8 cellular contexts compared by ENCODE assay signal in the genomic region with DNA sequence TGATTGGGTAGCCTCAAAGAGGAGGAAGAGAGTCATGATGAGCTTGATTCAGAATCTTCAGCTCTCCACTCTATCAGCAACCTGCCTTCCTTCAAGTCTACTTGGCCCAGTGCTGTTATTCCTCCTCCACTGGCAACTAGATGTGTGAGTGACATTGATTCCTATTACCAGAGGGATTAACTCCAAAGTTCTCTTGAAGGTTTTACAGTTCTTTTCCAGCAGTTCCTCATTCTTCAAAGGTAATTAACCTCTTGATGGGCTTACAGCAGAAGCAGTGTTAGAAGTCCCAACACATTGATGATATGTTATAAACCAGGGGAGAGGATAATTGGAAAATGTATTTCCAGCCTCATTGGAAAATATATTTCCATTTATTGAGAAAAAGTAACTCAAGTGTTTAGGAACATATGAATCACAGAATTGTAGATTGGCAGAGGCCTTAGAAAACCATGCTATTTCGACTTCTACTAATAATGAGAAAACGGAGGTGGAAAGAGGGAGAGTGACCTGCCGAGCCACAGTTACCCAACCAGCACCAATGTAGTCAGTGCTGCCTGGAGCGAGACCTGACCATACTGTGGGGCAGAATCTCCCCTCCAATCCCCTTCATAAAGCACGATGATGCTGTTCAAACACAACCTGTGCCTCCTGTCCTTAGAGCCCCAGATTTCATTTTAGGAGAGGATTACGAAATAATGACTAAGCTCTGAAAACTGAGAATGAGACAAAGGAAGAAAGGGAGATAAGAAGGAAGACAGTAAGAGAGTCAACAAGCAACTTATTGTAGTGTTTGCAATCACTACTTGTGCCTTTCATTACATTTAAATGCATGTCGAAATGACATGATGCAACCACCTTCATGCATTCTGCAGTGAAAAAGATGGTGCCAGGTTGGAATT.
DNase-seq lines count a peak whose midpoint lies in the region; ATAC-seq and TF ChIP-seq lines count a peak whose summit lies in the region.

No MANE protein-coding gene starts in this region.

- POLR2A ChIA-PET in Caco-2 (lab: Charles Lee) = interaction anchor here (0.7 kb wide), 1 partner anchor 71 kb away, joined by 5 read pairs; no protein-coding TSS in a partner anchor

- no peaks in the 10 kb centered on the region for H3K27me3 Mint-ChIP-seq in Caco-2 (ENCODE audit: insufficient read depth, unreplicated experiment)

- H3K27me3 ChIP-seq in Caco-2 (replicated peaks; ENCODE audit: control insufficient read depth, insufficient read depth, low read length) (no peaks in the 10 kb centered on the region), adipocyte (replicated peaks; ENCODE audit: control insufficient read depth, insufficient read depth, low read length) (no peaks in the 10 kb centered on the region), SJCRH30 (no peaks in the 10 kb centered on the region)

- CTCF ChIA-PET in Caco-2 (lab: Charles Lee) = interaction anchor here (1.8 kb wide), 1 partner anchor 71 kb away, joined by 7 read pairs; the partner anchor contains the start of gene ATXN1

- H3K27ac Mint-ChIP-seq in Caco-2 (ENCODE audit: unreplicated experiment) = peak overlapping the region; percentile 83

- H3K9me3 ChIP-seq in Caco-2 = no peaks in the 10 kb centered on the region
- no peaks in the 10 kb centered on the region for H3K9me3 ChIP-seq in adipocyte (ENCODE audit: control insufficient read depth, low read length)
- no peaks in the 10 kb centered on the region for H3K9me3 ChIP-seq in SJCRH30 (replicated peaks)

- H3K36me3 ChIP-seq in Caco-2 (ENCODE audit: control insufficient read depth, insufficient read depth, low read length) = no peaks in the 10 kb centered on the region
- H3K36me3 ChIP-seq in adipocyte (ENCODE audit: control insufficient read depth, insufficient read depth, low read length, severe bottlenecking) = no peaks in the 10 kb centered on the region
- no peaks in the 10 kb centered on the region for H3K36me3 ChIP-seq in SJCRH30

- peaks cover 26% of the 10 kb centered on the region for H3K4me1 ChIP-seq in Caco-2
- H3K4me1 ChIP-seq in adipocyte (ENCODE audit: control insufficient read depth, insufficient read depth, low read length) = peaks cover 21% of the 10 kb centered on the region
- no peaks in the 10 kb centered on the region for H3K4me1 ChIP-seq in SJCRH30

- no peak overlapping the region for H3K27ac ChIP-seq in SJCRH30

- H3K9ac ChIP-seq in adipocyte (ENCODE audit: low read length) = no peak overlapping the region

- ATAC-seq in GM19438 (IDR thresholded peaks at IDR 0.05; ENCODE audit: low read depth, unreplicated experiment) = peak; percentile 56
- peak; percentile 81 for ATAC-seq in HG03354 (IDR thresholded peaks at IDR 0.05; ENCODE audit: poor library complexity, severe bottlenecking, unreplicated experiment)

- DNase-seq in Caco-2 (peak in 1 of 2 experiments; percentile 59), adipocyte (ENCODE audit: low read depth) (peak; percentile 66), D341Med (ENCODE audit: low spot score) (no peak), SJCRH30 (no peak), hippocampal formation (lab: John Stamatoyannopoulos, UW) (no peak), CD1c-positive myeloid dendritic cell (ENCODE audit: extremely low spot score) (no peak)

- H3K4me3 Mint-ChIP-seq in Caco-2 (ENCODE audit: unreplicated experiment) = peak overlapping the region; percentile 44

- H3K9me3 Mint-ChIP-seq in Caco-2 (ENCODE audit: unreplicated experiment) = no peaks in the 10 kb centered on the region

- BruUV-seq in Caco-2 (replicated peaks; lab: Mats Ljungman, UMichigan) = TSS peak; percentile 86

- H3K4me1 Mint-ChIP-seq in Caco-2 (ENCODE audit: low read depth, unreplicated experiment) = peaks cover 24% of the 10 kb centered on the region

- no peak for TF ChIP-seq CTCF in Caco-2 (IDR thresholded peaks at IDR 0.05; ENCODE audit: insufficient read depth in 1 of 2, low read depth in 1 of 2, low read length in 1 of 2, severe bottlenecking in 1 of 2, unreplicated experiment in 1 of 2)

- no peak overlapping the region for H3K4me3 ChIP-seq in Caco-2 (ENCODE audit: low read depth, low read length)
- no peak overlapping the region for H3K4me3 ChIP-seq in adipocyte (ENCODE audit: low read length)
- H3K4me3 ChIP-seq in SJCRH30 = no peak overlapping the region

- H3K36me3 Mint-ChIP-seq in Caco-2 (ENCODE audit: insufficient read depth, unreplicated experiment) = no peaks in the 10 kb centered on the region

- intact Hi-C loops in Caco-2 (cut with micrococcal nuclease; ENCODE audit: unreplicated experiment) = loop anchor here (1.0 kb wide), 1 partner anchor 65 kb away; no protein-coding TSS in a partner anchor
